Comparison of ENCODE assay signal across 7 cellular contexts in genomic region chr20:16219182-16219581, GRCh38.
"Had no signal": no experiment of that assay in that cellular context is flagged by ENCODE, and none has a peak within 500 bp of the region (broad histone marks: within the 10 kb centered on the region; RNA-seq: fewer than 3 reads in every experiment).

No MANE protein-coding gene starts in this region.

- DNase-seq: IMR-90, KBM-7, KG1 had no signal

- H3K4me3 Mint-ChIP-seq: IgD-negative memory B cell had no signal

- H3K4me3 ChIP-seq: K562 had no signal

- H3K27ac Mint-ChIP-seq: IgD-negative memory B cell had no signal

- ATAC-seq: HepG2, K562 had no signal

- H3K27ac ChIP-seq: HL-60 had no signal
